ENCODE assay signal across 8 cellular contexts in genomic region chr1:36187800-36188593, GRCh38. TPM values are rescaled to one million over a fixed set of nuclear protein-coding genes. Genes with fewer than 3 reads are reported as not detected.
DNase-seq lines count a peak whose midpoint lies in the region; TF ChIP-seq lines count a peak whose summit lies in the region.

No MANE protein-coding gene starts in this region.

- H3K4me3 ChIP-seq in uterus, result no peak overlapping the region

- in situ Hi-C loops in Caki2 (cut with HindIII; ENCODE audit: low pct_unique_long_range_greater_than_20kb, low sequenced_read_pairs), result no loop called here

- intact Hi-C loops in uterus (cut with DNase I; ENCODE audit: low total_unique reads), result loop anchor here (2.0 to 10.0 kb wide), 2 partner anchors 37 to 93 kb away; no protein-coding TSS in a partner anchor

- H3K4me1 ChIP-seq in uterus, result peaks cover 0 to 3% of the 10 kb centered on the region in 2 donors

- no peaks in the 10 kb centered on the region for H3K9me3 ChIP-seq in uterus

- TF ChIP-seq CTCF in uterus (IDR thresholded peaks at IDR 0.05), result peak; percentile 80 to 97 (median 91)

- DNase-seq in Caki2 (ENCODE audit: low read depth) (peak; percentile 79), H4 (ENCODE audit: low spot score) (peak; percentile 86), NCI-H187 (lab: John Stamatoyannopoulos, UW) (peak; percentile 19 to 60), T1000 (lab: John Stamatoyannopoulos, UW) (peak; percentile 74), astrocyte of the hippocampus (ENCODE audit: low read depth, low spot score) (peak; percentile 93), hepatic stellate cell (ENCODE audit: low spot score) (peak; percentile 89), renal cortical epithelial cell (ENCODE audit: low read depth) (peak; percentile 84), uterus (peak; percentile 82 to 88)

- peak overlapping the region; percentile 74 to 91 for H3K27ac ChIP-seq in uterus

- H3K36me3 ChIP-seq in uterus, result no peaks in the 10 kb centered on the region

- TF ChIP-seq POLR2A in uterus (IDR thresholded peaks at IDR 0.05), result peak; percentile 5 to 14

- H3K27me3 ChIP-seq in uterus, result no peaks in the 10 kb centered on the region

RNA-seq across cellular contexts. Expression of gene MAP7D1, which starts 32.0 kb away (rescaled TPM):
- 62.3 and 73.0 TPM in 2 replicates for total RNA-seq in Caki2 (2014; rRNA removed; shearing (Covaris generic); ENCODE audit: low replicate concordance)
- total RNA-seq in H4 (2014; rRNA removed; shearing (Covaris generic)), result 59.1 and 79.3 TPM in 2 replicates
- total RNA-seq in renal cortical epithelial cell, result 87.9 and 149 TPM in 2 replicates
- total RNA-seq in uterus, result 100 to 1,000 TPM in 1 of 4 donors, 10 to 100 TPM in 3; 53.5 to 115 (median 77.3) TPM

RNA-seq across cellular contexts. Expression of gene THRAP3, which starts 36.2 kb away (rescaled TPM):
- 29.9 and 49.1 TPM in 2 replicates for total RNA-seq in Caki2 (2014; rRNA removed; shearing (Covaris generic); ENCODE audit: low replicate concordance)
- 46.2 and 69.8 TPM in 2 replicates for total RNA-seq in H4 (2014; rRNA removed; shearing (Covaris generic))
- total RNA-seq in renal cortical epithelial cell (130 TPM in 2 replicates), uterus (10 to 100 TPM; 21.3 to 99.1 (median 67.5) TPM)

RNA-seq across cellular contexts. Expression of gene TRAPPC3, which starts 38.7 kb away (rescaled TPM):
- total RNA-seq in Caki2 (2014; rRNA removed; shearing (Covaris generic); ENCODE audit: low replicate concordance), result 138 and 155 TPM in 2 replicates
- total RNA-seq in H4 (2014; rRNA removed; shearing (Covaris generic)), result 105 and 110 TPM in 2 replicates
- total RNA-seq in renal cortical epithelial cell, result 89.6 and 158 TPM in 2 replicates
- total RNA-seq in uterus, result 10 to 100 TPM; 10.6 to 70.6 (median 38.1) TPM

Comparison
In these comparisons a context has a peak if more than half of its experiments do, and no peak if none do; other contexts are left out.
1. DNase-seq: peak in every context shown above with its lines; median percentile 93 in astrocyte of the hippocampus; 89 in hepatic stellate cell; 86 in H4; 85 in uterus; 84 in renal cortical epithelial cell; 79 in Caki2; 74 in T1000; 40 in NCI-H187.